26 cellular contexts compared by ENCODE assay signal in genomic region chr2:200839513-200839912, GRCh38. TPM values are rescaled to one million over a fixed set of nuclear protein-coding genes. Genes with fewer than 3 reads are reported as not detected.
DNase-seq lines count a peak whose midpoint lies in the region; ATAC-seq, FAIRE-seq and TF ChIP-seq lines count a peak whose summit lies in the region.
"Had no signal": no experiment of that assay in that cellular context is flagged by ENCODE, and none has a peak within 500 bp of the region (broad histone marks: within the 10 kb centered on the region; RNA-seq: fewer than 3 reads in every experiment).

No MANE protein-coding gene starts in this region.

- H3K36me3 ChIP-seq in GM23338 (ENCODE audit: insufficient read depth), result peaks cover 6% of the 10 kb centered on the region; the same call in 1 of the 2 replicates
- H3K36me3 ChIP-seq in RWPE2 (ENCODE audit: low read depth), result no peaks in the 10 kb centered on the region
- H3K36me3 ChIP-seq in keratinocyte (ENCODE audit: control insufficient read depth in 2 of 2, extremely low read depth in 1 of 2, insufficient read depth in 2 of 2, low read length in 2 of 2), result no peaks in the 10 kb centered on the region
- H3K36me3 ChIP-seq in brain microvascular endothelial cell (replicated peaks), result no peaks in the 10 kb centered on the region

- TF ChIP-seq CTCF in GM23338 (conservative IDR thresholded peaks at IDR 0.05; ENCODE audit: low read depth in 2 of 2), result no peak
- no peak for TF ChIP-seq CTCF in RWPE2 (IDR thresholded peaks at IDR 0.05; ENCODE audit: poor library complexity, severe bottlenecking)
- TF ChIP-seq CTCF in epithelial cell of esophagus (IDR thresholded peaks at IDR 0.05; ENCODE audit: insufficient read depth, low read depth, low read length, missing control alignments), result no peak
- no peak for TF ChIP-seq CTCF in keratinocyte (optimal IDR thresholded peaks at IDR 0.05 in 1 of 3, IDR thresholded peaks at IDR 0.05 in 1 of 3, conservative IDR thresholded peaks at IDR 0.05 in 1 of 3; ENCODE audit: extremely low read depth in 1 of 3, insufficient read depth in 2 of 3, low read length in 3 of 3)
- TF ChIP-seq CTCF in brain microvascular endothelial cell (IDR thresholded peaks at IDR 0.05; ENCODE audit: low read depth, low read length, missing control alignments), result no peak

- intact Hi-C loops in activated CD4-positive, alpha-beta T cell treated with anti-CD3 and anti-CD28 coated beads, Interleukin-2, amount 10 ng/mL, durations not matched to agents 24 days and 14 days (cut with micrococcal nuclease), result no loop called here

- H3K9ac ChIP-seq in keratinocyte (ENCODE audit: control insufficient read depth, extremely low read depth, insufficient read depth, low read length), result no peak overlapping the region

- H3K79me2 ChIP-seq in GM23338 (replicated peaks; ENCODE audit: insufficient read depth) (no peaks in the 10 kb centered on the region), keratinocyte (ENCODE audit: control insufficient read depth, insufficient read depth, low read length) (no peaks in the 10 kb centered on the region)

- dilution Hi-C loops in keratinocyte (cut with MboI; ENCODE audit: extremely low pct_ligation_motif_present, low sequenced_read_pairs), result no loop called here

- H3K9me3 ChIP-seq in RWPE2 (ENCODE audit: severe bottlenecking) (peaks cover 6% of the 10 kb centered on the region), keratinocyte (ENCODE audit: control insufficient read depth, low read depth, low read length) (peaks cover 2% of the 10 kb centered on the region)

- in situ Hi-C loops in brain microvascular endothelial cell (cut with HindIII; ENCODE audit: low pct_ligation_motif_present, low sequenced_read_pairs), result no loop called here

- DNase-seq in GM23338 (ENCODE audit: low spot score), result no peak
- DNase-seq in RWPE2 (ENCODE audit: low spot score), result no peak
- peak; percentile 96 for DNase-seq in epithelial cell of esophagus (ENCODE audit: low read depth)
- DNase-seq in keratinocyte (ENCODE audit: low read depth, low spot score), result no peak
- no peak for DNase-seq in activated CD4-positive, alpha-beta T cell treated with anti-CD3 and anti-CD28 coated beads, Interleukin-2, amount 10 ng/mL, durations not matched to agents 24 days and 14 days
- DNase-seq in brain microvascular endothelial cell, result no peak
- DNase-seq in OCI-M1 (lab: John Stamatoyannopoulos, UW), result no peak
- DNase-seq: CD4-positive, CD25-positive, alpha-beta regulatory T cell; DMS153; DND-41; H9; HFFc6; Karpas-422; MV-4-11; NCI-H1105; NCI-H1436 treated with DMSO at 0.1 percent for 48 hours; NCI-H187 treated with DMSO at 0.1 percent for 48 hours; NCI-H2171 treated with DMSO at 0.1 percent for 48 hours; NCI-H345; NCI-H510A treated with DMSO at 0.1 percent for 48 hours; PC-3; RPMI8226; SHP77 treated with DMSO at 0.1 percent for 48 hours had no signal

- H3K27ac Mint-ChIP-seq in GM23338, result 0 out of 2 replicates have a peak overlapping the region, but pooled peaks have one; percentile 23
- H3K27ac Mint-ChIP-seq in activated CD4-positive, alpha-beta T cell treated with anti-CD3 and anti-CD28 coated beads, Interleukin-2, amount 10 ng/mL, durations not matched to agents 24 days and 14 days, result no peak overlapping the region
- H3K27ac Mint-ChIP-seq: H9, HFFc6 had no signal

- H3K27me3 ChIP-seq in GM23338 (ENCODE audit: insufficient read depth), result no peaks in the 10 kb centered on the region
- H3K27me3 ChIP-seq in RWPE2 (ENCODE audit: insufficient read depth, poor library complexity, severe bottlenecking), result no peaks in the 10 kb centered on the region
- no peaks in the 10 kb centered on the region for H3K27me3 ChIP-seq in keratinocyte (ENCODE audit: control insufficient read depth, extremely low read depth, insufficient read depth, low read length)
- no peaks in the 10 kb centered on the region for H3K27me3 ChIP-seq in brain microvascular endothelial cell (replicated peaks)

- H3K9me2 ChIP-seq in GM23338 (ENCODE audit: insufficient read depth), result peaks cover 3% of the 10 kb centered on the region; the same call in 1 of the 2 replicates

- no peaks in the 10 kb centered on the region for H3F3A ChIP-seq in GM23338 (replicated peaks; ENCODE audit: low read depth)

- peaks cover 20% of the 10 kb centered on the region for H3K9me3 Mint-ChIP-seq in GM23338
- H3K9me3 Mint-ChIP-seq in activated CD4-positive, alpha-beta T cell treated with anti-CD3 and anti-CD28 coated beads, Interleukin-2, amount 10 ng/mL, durations not matched to agents 24 days and 14 days, result peaks cover 16% of the 10 kb centered on the region

- no peaks in the 10 kb centered on the region for H4K20me1 ChIP-seq in GM23338 (replicated peaks; ENCODE audit: insufficient read depth)
- H4K20me1 ChIP-seq in keratinocyte (ENCODE audit: control insufficient read depth, extremely low read depth, insufficient read depth, low read length), result no peaks in the 10 kb centered on the region

- ATAC-seq in GM23338 (peak; percentile 70; the same call in 2 of the 3 replicates), RWPE2 (ENCODE audit: low read depth) (peak; percentile 35), HG02981 (IDR thresholded peaks at IDR 0.05; ENCODE audit: unreplicated experiment) (no peak)
- ATAC-seq: PC-3 had no signal

- H3K4me2 ChIP-seq in GM23338 (no peak overlapping the region), keratinocyte (ENCODE audit: control insufficient read depth, extremely low read depth, insufficient read depth, low read depth, low read length) (no peak overlapping the region)

- peaks cover 7% of the 10 kb centered on the region; the same call in 2 of the 3 replicates for H3K4me1 Mint-ChIP-seq in GM23338
- H3K4me1 Mint-ChIP-seq in activated CD4-positive, alpha-beta T cell treated with anti-CD3 and anti-CD28 coated beads, Interleukin-2, amount 10 ng/mL, durations not matched to agents 24 days and 14 days, result no peaks in the 10 kb centered on the region
- H3K4me1 Mint-ChIP-seq: CD4-positive, CD25-positive, alpha-beta regulatory T cell had no signal

- H2AFZ ChIP-seq in GM23338 (peak overlapping the region; percentile 72; the same call in 1 of the 2 replicates), keratinocyte (ENCODE audit: control insufficient read depth, low read length) (no peak overlapping the region)

- no peak overlapping the region for H3K4me3 Mint-ChIP-seq in GM23338
- H3K4me3 Mint-ChIP-seq in activated CD4-positive, alpha-beta T cell treated with anti-CD3 and anti-CD28 coated beads, Interleukin-2, amount 10 ng/mL, durations not matched to agents 24 days and 14 days, result no peak overlapping the region
- H3K4me3 Mint-ChIP-seq: CD4-positive, CD25-positive, alpha-beta regulatory T cell; H9; HFFc6 had no signal

- FAIRE-seq in keratinocyte (lab: Jason Lieb, UNC), result peak; percentile 44
- FAIRE-seq: GM19239 had no signal

- no peaks in the 10 kb centered on the region for H3K27me3 Mint-ChIP-seq in GM23338 (ENCODE audit: insufficient read depth, low read depth, poor library complexity)
- H3K27me3 Mint-ChIP-seq in activated CD4-positive, alpha-beta T cell treated with anti-CD3 and anti-CD28 coated beads, Interleukin-2, amount 10 ng/mL, durations not matched to agents 24 days and 14 days, result no peaks in the 10 kb centered on the region
- H3K27me3 Mint-ChIP-seq: CD4-positive, CD25-positive, alpha-beta regulatory T cell had no signal

- no peaks in the 10 kb centered on the region for H3K9me1 ChIP-seq in keratinocyte (ENCODE audit: control insufficient read depth, extremely low read depth, insufficient read depth, low read length)

- no peak overlapping the region for H3K4me3 ChIP-seq in GM23338
- no peak overlapping the region for H3K4me3 ChIP-seq in RWPE2 (ENCODE audit: severe bottlenecking)
- H3K4me3 ChIP-seq in epithelial cell of esophagus (ENCODE audit: low read length), result no peak overlapping the region
- H3K4me3 ChIP-seq in keratinocyte (ENCODE audit: control insufficient read depth in 2 of 3, extremely low read depth in 1 of 3, insufficient read depth in 2 of 3, low read depth in 1 of 3, low read length in 3 of 3), result no peak overlapping the region
- no peak overlapping the region for H3K4me3 ChIP-seq in brain microvascular endothelial cell (ENCODE audit: low read depth, low read length)

- no peak overlapping the region for H3K27ac ChIP-seq in GM23338 (ENCODE audit: low read depth)
- no peak overlapping the region for H3K27ac ChIP-seq in RWPE2 (ENCODE audit: poor library complexity, severe bottlenecking)
- no peak overlapping the region for H3K27ac ChIP-seq in keratinocyte (ENCODE audit: control insufficient read depth, insufficient read depth, low read length)
- H3K27ac ChIP-seq in brain microvascular endothelial cell, result no peak overlapping the region
- H3K27ac ChIP-seq: HL-60 had no signal

- H3K36me3 Mint-ChIP-seq in GM23338 (ENCODE audit: low read depth), result peaks cover 10% of the 10 kb centered on the region
- peaks cover 2% of the 10 kb centered on the region for H3K36me3 Mint-ChIP-seq in activated CD4-positive, alpha-beta T cell treated with anti-CD3 and anti-CD28 coated beads, Interleukin-2, amount 10 ng/mL, durations not matched to agents 24 days and 14 days (ENCODE audit: low read depth)

- H3K4me1 ChIP-seq in GM23338 (ENCODE audit: insufficient read depth) (peaks cover 2% of the 10 kb centered on the region; the same call in 1 of the 2 replicates), RWPE2 (ENCODE audit: insufficient read depth, poor library complexity, severe bottlenecking) (no peaks in the 10 kb centered on the region), keratinocyte (ENCODE audit: control insufficient read depth, extremely low read depth, insufficient read depth, low read length) (peaks cover 7% of the 10 kb centered on the region)

RNA-seq across cellular contexts. Expression of gene CLK1, which starts 24.9 kb away (rescaled TPM):
- total RNA-seq in GM23338 (2014; rRNA removed; shearing (Covaris generic)), result 26.7 and 43.3 TPM in 2 replicates
- 36.0 and 44.7 TPM in 2 replicates for polyA plus RNA-seq in GM23338 (2016; fragmentation: Nextera tagmentation; extraction: Ambion mirVana)
- 40.2 to 70.4 TPM (median 48.0 TPM) in 3 replicates for polyA plus RNA-seq in keratinocyte
- polyA plus RNA-seq in keratinocyte (2011; ENCODE audit: low read depth), result 350 TPM
- polyA plus RNA-seq in keratinocyte (2011; cell fraction: cytosol; rRNA removed), result 11.0 and 26.5 TPM in 2 replicates
- polyA plus RNA-seq in keratinocyte (2011; cell fraction: nucleus; rRNA removed), result 83.7 and 132 TPM in 2 replicates
- 31.6 and 131 TPM in 2 replicates for polyA plus RNA-seq in keratinocyte (2012; ENCODE audit: low replicate concordance)
- 6.5 to 35.2 TPM (median 14.1 TPM) in 3 replicates for polyA minus RNA-seq in keratinocyte
- 18.4 TPM for polyA minus RNA-seq in keratinocyte (2011; cell fraction: cytosol; rRNA and poly(A)+ RNA removed)
- 29.6 and 52.5 TPM in 2 replicates for polyA minus RNA-seq in keratinocyte (2011; cell fraction: nucleus; rRNA and poly(A)+ RNA removed)
- 99.3 and 100 TPM in 2 replicates for total RNA-seq in activated CD4-positive, alpha-beta T cell treated with anti-CD3 and anti-CD28 coated beads, Interleukin-2, amount 10 ng/mL, durations not matched to agents 24 days and 14 days

RNA-seq across cellular contexts. Expression of gene BZW1, which starts 27.8 kb away (rescaled TPM):
- total RNA-seq in GM23338 (2014; rRNA removed; shearing (Covaris generic)), result 265 and 323 TPM in 2 replicates
- polyA plus RNA-seq in GM23338 (2016; fragmentation: Nextera tagmentation; extraction: Ambion mirVana) (105 and 118 TPM in 2 replicates), keratinocyte (297 to 402 TPM (median 326 TPM) in 3 replicates)
- 552 TPM for polyA plus RNA-seq in keratinocyte (2011; ENCODE audit: low read depth)
- polyA plus RNA-seq in keratinocyte (2011; cell fraction: cytosol; rRNA removed), result 254 and 501 TPM in 2 replicates
- 251 and 289 TPM in 2 replicates for polyA plus RNA-seq in keratinocyte (2011; cell fraction: nucleus; rRNA removed)
- 318 and 409 TPM in 2 replicates for polyA plus RNA-seq in keratinocyte (2012; ENCODE audit: low replicate concordance)
- polyA minus RNA-seq in keratinocyte, result 283 to 517 TPM (median 357 TPM) in 3 replicates
- polyA minus RNA-seq in keratinocyte (2011; cell fraction: cytosol; rRNA and poly(A)+ RNA removed), result 315 TPM
- polyA minus RNA-seq in keratinocyte (2011; cell fraction: nucleus; rRNA and poly(A)+ RNA removed), result 128 and 247 TPM in 2 replicates
- total RNA-seq in activated CD4-positive, alpha-beta T cell treated with anti-CD3 and anti-CD28 coated beads, Interleukin-2, amount 10 ng/mL, durations not matched to agents 24 days and 14 days, result 489 and 490 TPM in 2 replicates

RNA-seq across cellular contexts. Expression of gene PPIL3, which starts 49.4 kb away (rescaled TPM):
- total RNA-seq in GM23338 (2014; rRNA removed; shearing (Covaris generic)), result 42.9 and 123 TPM in 2 replicates
- 42.1 and 54.0 TPM in 2 replicates for polyA plus RNA-seq in GM23338 (2016; fragmentation: Nextera tagmentation; extraction: Ambion mirVana)
- polyA plus RNA-seq in keratinocyte, result 28.1 to 84.0 TPM (median 47.2 TPM) in 3 replicates
- polyA plus RNA-seq in keratinocyte (2011; ENCODE audit: low read depth), result 20.9 TPM
- 33.4 and 67.0 TPM in 2 replicates for polyA plus RNA-seq in keratinocyte (2011; cell fraction: cytosol; rRNA removed)
- polyA plus RNA-seq in keratinocyte (2011; cell fraction: nucleus; rRNA removed), result 54.6 and 68.2 TPM in 2 replicates
- polyA plus RNA-seq in keratinocyte (2012; ENCODE audit: low replicate concordance), result 23.7 and 41.7 TPM in 2 replicates
- polyA minus RNA-seq in keratinocyte, result 3.8 to 20.6 TPM (median 14.0 TPM) in 3 replicates
- 9.6 TPM for polyA minus RNA-seq in keratinocyte (2011; cell fraction: cytosol; rRNA and poly(A)+ RNA removed)
- 4.7 and 12.2 TPM in 2 replicates for polyA minus RNA-seq in keratinocyte (2011; cell fraction: nucleus; rRNA and poly(A)+ RNA removed)
- total RNA-seq in activated CD4-positive, alpha-beta T cell treated with anti-CD3 and anti-CD28 coated beads, Interleukin-2, amount 10 ng/mL, durations not matched to agents 24 days and 14 days, result 52.6 and 52.8 TPM in 2 replicates

RNA-seq across cellular contexts. Expression of gene NIF3L1, which starts 49.7 kb away (rescaled TPM):
- total RNA-seq in GM23338 (2014; rRNA removed; shearing (Covaris generic)), result 53.0 and 63.9 TPM in 2 replicates
- polyA plus RNA-seq in GM23338 (2016; fragmentation: Nextera tagmentation; extraction: Ambion mirVana), result 62.8 and 70.8 TPM in 2 replicates
- 44.8 to 67.1 TPM (median 49.8 TPM) in 3 replicates for polyA plus RNA-seq in keratinocyte
- 14.2 TPM for polyA plus RNA-seq in keratinocyte (2011; ENCODE audit: low read depth)
- polyA plus RNA-seq in keratinocyte (2011; cell fraction: cytosol; rRNA removed), result 33.7 and 56.0 TPM in 2 replicates
- 60.0 and 66.0 TPM in 2 replicates for polyA plus RNA-seq in keratinocyte (2011; cell fraction: nucleus; rRNA removed)
- 19.1 and 20.0 TPM in 2 replicates for polyA plus RNA-seq in keratinocyte (2012; ENCODE audit: low replicate concordance)
- 24.5 to 43.9 TPM (median 29.9 TPM) in 3 replicates for polyA minus RNA-seq in keratinocyte
- polyA minus RNA-seq in keratinocyte (2011; cell fraction: cytosol; rRNA and poly(A)+ RNA removed), result 16.1 TPM
- 19.4 and 23.4 TPM in 2 replicates for polyA minus RNA-seq in keratinocyte (2011; cell fraction: nucleus; rRNA and poly(A)+ RNA removed)
- total RNA-seq in activated CD4-positive, alpha-beta T cell treated with anti-CD3 and anti-CD28 coated beads, Interleukin-2, amount 10 ng/mL, durations not matched to agents 24 days and 14 days, result 30.7 and 33.4 TPM in 2 replicates
